ENCODE assay signal across 3 cellular contexts in genomic region chr16:81560979-81561657, GRCh38.
TF ChIP-seq lines count a peak whose summit lies in the region.

No MANE protein-coding gene starts in this region.

TF ChIP-seq in A549, 52 proteins besides CTCF, POLR2A, EP300 and RAD21:
- TF ChIP-seq FOSL2 (IDR thresholded peaks at IDR 0.05) (no peak), FOSL2 (CRISPR knock-in tag; IDR thresholded peaks at IDR 0.05) (peak; percentile 44; the same call in 1 of the 2 replicates), JUNB (IDR thresholded peaks at IDR 0.05) (no peak)

TF ChIP-seq in IMR-90, 13 proteins besides CTCF, POLR2A, EP300 and RAD21:
- TF ChIP-seq MAFK (IDR thresholded peaks at IDR 0.05; ENCODE audit: low read depth, low read length) (0 out of 2 replicates have a peak, but pooled peaks have one; percentile 0), CHD1 (IDR thresholded peaks at IDR 0.05; ENCODE audit: low read depth, low read length) (no peak), CEBPB (IDR thresholded peaks at IDR 0.05; ENCODE audit: low read depth, low read length) (0 out of 2 replicates have a peak, but pooled peaks have one; percentile 22)

TF ChIP-seq in HepG2, 621 proteins besides CTCF, POLR2A, EP300 and RAD21:
- TF ChIP-seq ZNF142 (CRISPR knock-in tag; IDR thresholded peaks at IDR 0.05) (no peak), XRCC5 (optimal IDR thresholded peaks at IDR 0.05; ENCODE audit: low read length) (no peak), ZFX (CRISPR knock-in tag; IDR thresholded peaks at IDR 0.05; ENCODE audit: low read depth) (no peak), EZH2 (conservative IDR thresholded peaks at IDR 0.05; ENCODE audit: low read depth, low read length) (no peak), ZNF18 (CRISPR knock-in tag; IDR thresholded peaks at IDR 0.05; ENCODE audit: insufficient replicate concordance) (no peak), HOXA7 (CRISPR knock-in tag; IDR thresholded peaks at IDR 0.05) (no peak), KAT2B (IDR thresholded peaks at IDR 0.05; ENCODE audit: borderline replicate concordance, low read depth, low read length) (no peak), MEF2D (CRISPR knock-in tag; IDR thresholded peaks at IDR 0.05) (no peak), FOXP1 (IDR thresholded peaks at IDR 0.05) (no peak), FOXP1 (CRISPR knock-in tag; IDR thresholded peaks at IDR 0.05) (no peak), RBFOX2 (IDR thresholded peaks at IDR 0.05; ENCODE audit: low read depth, low read length) (no peak), ZNF850 (CRISPR knock-in tag; conservative IDR thresholded peaks at IDR 0.05) (no peak), NFKBIZ (CRISPR knock-in tag; IDR thresholded peaks at IDR 0.05) (no peak), ZNF790 (CRISPR knock-in tag; IDR thresholded peaks at IDR 0.05; ENCODE audit: borderline replicate concordance) (no peak), FOXO4 (CRISPR knock-in tag; conservative IDR thresholded peaks at IDR 0.05) (no peak), ATF4 (CRISPR knock-in tag; IDR thresholded peaks at IDR 0.05) (no peak), ZNF441 (CRISPR knock-in tag; IDR thresholded peaks at IDR 0.05; ENCODE audit: borderline replicate concordance) (no peak), KLF16 (CRISPR knock-in tag; IDR thresholded peaks at IDR 0.05) (no peak), NCOR1 (IDR thresholded peaks at IDR 0.05; ENCODE audit: borderline replicate concordance, low read length) (no peak), ZBTB33 (CRISPR knock-in tag; IDR thresholded peaks at IDR 0.05) (no peak), IRF9 (CRISPR knock-in tag; IDR thresholded peaks at IDR 0.05; ENCODE audit: borderline replicate concordance) (no peak)
